Comparison of ENCODE assay signal across 12 cellular contexts in genomic region chr1:111745670-111746613, GRCh38. TPM values are rescaled to one million over a fixed set of nuclear protein-coding genes. Genes with fewer than 3 reads are reported as not detected.
A peak's percentile ranks its signal among the peaks of the same experiment; 100 is the strongest.
DNase-seq lines count a peak whose midpoint lies in the region; ATAC-seq and TF ChIP-seq lines count a peak whose summit lies in the region.
"Had no signal": no experiment of that assay in that cellular context is flagged by ENCODE, and none has a peak within 500 bp of the region (broad histone marks: within the 10 kb centered on the region; RNA-seq: fewer than 3 reads in every experiment).

No MANE protein-coding gene starts in this region.

- peak; percentile 47 for DNase-seq in activated CD8-positive, alpha-beta memory T cell treated with anti-CD3 and anti-CD28 coated beads for 24 hours
- DNase-seq in activated CD8-positive, alpha-beta memory T cell treated with anti-CD3 and anti-CD28 coated beads, Interleukin-2, amount 50 U/mL, for 4 hours = no peak
- peak; percentile 42 for DNase-seq in RPMI7951 (ENCODE audit: low read depth)
- peak in 1 of 2 donors; percentile 51 for DNase-seq in foreskin keratinocyte
- DNase-seq in transverse colon = no peak
- DNase-seq in ovary = no peak
- DNase-seq in islet precursor cell = no peak
- DNase-seq: occipital lobe; Peyer's patch; stimulated activated CD4-positive, alpha-beta T cell treated with anti-CD3 and anti-CD28 coated beads, Interleukin-15, amount 100 ng/mL, for 24 hours had no signal

- in situ Hi-C loops in transverse colon (cut with MboI; ENCODE audit: low pct_ligation_motif_present in 1 of 4, low pct_unique_long_range_greater_than_20kb in 1 of 4, low sequenced_read_pairs in 3 of 4) = loop anchor here in 1 of 4 donors (25.0 kb wide), 1 partner anchor 259 kb away; no protein-coding TSS in a partner anchor

- TF ChIP-seq POLR2A in transverse colon (IDR thresholded peaks at IDR 0.05) (no peak), ovary (IDR thresholded peaks at IDR 0.05) (no peak)

- TF ChIP-seq EP300 in transverse colon (IDR thresholded peaks at IDR 0.05; ENCODE audit: low read depth) (no peak), ovary (IDR thresholded peaks at IDR 0.05) (no peak)

- no peaks in the 10 kb centered on the region for H3K36me3 ChIP-seq in transverse colon
- H3K36me3 ChIP-seq in ovary = no peaks in the 10 kb centered on the region
- H3K36me3 ChIP-seq: Peyer's patch, suprapubic skin had no signal

- TF ChIP-seq CTCF in foreskin keratinocyte (conservative IDR thresholded peaks at IDR 0.05) (no peak), transverse colon (IDR thresholded peaks at IDR 0.05) (no peak), ovary (IDR thresholded peaks at IDR 0.05) (no peak)

- 85% methylated on average over 9 of the region's 9 CpGs; no CpG with 5 or more reads in 1 of the 2 donors for WGBS in transverse colon (ENCODE audit: low coverage in 1 of 2), 2 donors
- WGBS in ovary, 3 donors = 91 to 93% (median 92%) methylated on average over 9 of the region's 9 CpGs

- ATAC-seq in foreskin keratinocyte (peak; percentile 16), GM19395 (IDR thresholded peaks at IDR 0.05; ENCODE audit: unreplicated experiment) (no peak)

- peaks cover 5% of the 10 kb centered on the region for H3K27me3 ChIP-seq in foreskin keratinocyte
- H3K27me3 ChIP-seq in transverse colon = peaks cover 8% of the 10 kb centered on the region
- H3K27me3 ChIP-seq in ovary = no peaks in the 10 kb centered on the region
- H3K27me3 ChIP-seq: Peyer's patch, suprapubic skin had no signal

- H3K9me3 ChIP-seq in transverse colon = no peaks in the 10 kb centered on the region
- H3K9me3 ChIP-seq in ovary = no peaks in the 10 kb centered on the region
- H3K9me3 ChIP-seq: Peyer's patch, suprapubic skin had no signal

- H3K4me3 ChIP-seq in transverse colon (no peak overlapping the region), ovary (no peak overlapping the region)
- H3K4me3 ChIP-seq: Peyer's patch, suprapubic skin had no signal

- H3K4me1 ChIP-seq in foreskin keratinocyte = no peaks in the 10 kb centered on the region
- H3K4me1 ChIP-seq in transverse colon = peaks cover 0 to 4% (median 0%) of the 10 kb centered on the region in 4 donors
- H3K4me1 ChIP-seq in ovary (ENCODE audit: insufficient read depth) = no peaks in the 10 kb centered on the region
- H3K4me1 ChIP-seq: Peyer's patch, suprapubic skin had no signal

- no peak overlapping the region for H3K27ac ChIP-seq in foreskin keratinocyte
- H3K27ac ChIP-seq in transverse colon = peak overlapping the region in 3 of 4 donors; percentile 35 to 63 (median 38)
- H3K27ac ChIP-seq in ovary = no peak overlapping the region
- H3K27ac ChIP-seq: suprapubic skin had no signal

- intact Hi-C loops in transverse colon (cut with DNase I; ENCODE audit: low total_unique reads) (no loop called here), ovary (cut with DNase I) (loop anchor here in 1 of 4 donors (10.0 kb wide), 1 partner anchor 241 kb away; the partner anchor contains the start of genes ADORA3 and TMIGD3)

RNA-seq across cellular contexts. Expression of gene INKA2, which starts 6.7 kb away (rescaled TPM):
- 1.3 and 1.4 TPM in 2 replicates for total RNA-seq in RPMI7951 (2014; rRNA removed; shearing (Covaris generic))
- 2.9 and 3.2 TPM in 2 replicates for total RNA-seq in foreskin keratinocyte
- 2.0 and 2.4 TPM in 2 replicates for polyA plus RNA-seq in foreskin keratinocyte
- total RNA-seq in transverse colon = 1 to 10 TPM in 2 of 4 donors, not detected in 2; 1.8 to 2.7 TPM
- 10 to 100 TPM in 4 of 7 donors, 1 to 10 TPM in 3; 2.9 to 22.2 (median 10.5) TPM for total RNA-seq in ovary
- polyA plus RNA-seq in ovary = 1 to 10 TPM; 2.3 to 4.1 TPM

RNA-seq across cellular contexts. Expression of gene DDX20, which starts 9.8 kb away (rescaled TPM):
- 16.1 and 19.9 TPM in 2 replicates for total RNA-seq in RPMI7951 (2014; rRNA removed; shearing (Covaris generic))
- total RNA-seq in foreskin keratinocyte (17.2 and 19.0 TPM in 2 replicates), transverse colon (10 to 100 TPM in 2 of 4 donors, 1 to 10 TPM in 2; 7.1 to 17.1 (median 12.2) TPM), ovary (10 to 100 TPM; 10.6 to 26.9 (median 14.5) TPM)
- polyA plus RNA-seq in foreskin keratinocyte (6.8 and 8.2 TPM in 2 replicates), ovary (10 to 100 TPM in 1 of 2 donors, 1 to 10 TPM in 1; 7.3 to 10.5 TPM)

Comparison
In these comparisons a context has a peak if more than half of its experiments do, and no peak if none do; other contexts are left out.
1. DNase-seq: peak in activated CD8-positive, alpha-beta memory T cell treated with anti-CD3 and anti-CD28 coated beads for 24 hours (single experiment) and RPMI7951 (single experiment); none in activated CD8-positive, alpha-beta memory T cell treated with anti-CD3 and anti-CD28 coated beads, Interleukin-2, amount 50 U/mL, for 4 hours (single experiment), transverse colon (single experiment), ovary (0 of 5) and islet precursor cell (single experiment).
2. H3K27ac ChIP-seq: peak in transverse colon (3 of 4); none in foreskin keratinocyte (single experiment) and ovary (0 of 2).